In the genomic region with DNA sequence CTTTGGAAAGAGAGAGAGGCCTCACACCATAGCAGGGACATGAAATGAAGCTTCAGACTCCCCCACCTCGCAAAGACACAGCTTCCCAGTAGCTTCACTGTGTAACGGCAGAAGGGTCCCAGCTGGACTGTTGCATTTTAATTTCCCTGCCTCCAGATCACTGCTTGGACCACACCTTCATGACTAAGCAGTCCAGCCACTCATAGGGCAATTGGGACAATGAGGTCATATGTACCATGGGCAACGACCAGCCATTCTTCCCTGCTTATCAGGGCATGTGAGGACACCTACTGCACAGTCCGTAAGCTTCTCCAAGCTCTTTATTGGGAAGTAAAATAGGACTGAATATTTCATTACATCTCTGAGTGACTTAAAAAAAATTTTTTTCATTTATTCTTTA, we compare ENCODE assay signal across 1 cellular context.
TF ChIP-seq lines count a peak whose summit lies in the region.

No MANE protein-coding gene starts in this region.

TF ChIP-seq in HepG2, 621 proteins besides CTCF, POLR2A, EP300 and RAD21 (continued from another document):
- TF ChIP-seq ZBTB42 (CRISPR knock-in tag; IDR thresholded peaks at IDR 0.05) (no peak), CCAR2 (optimal IDR thresholded peaks at IDR 0.05; ENCODE audit: low read depth, low read length) (no peak), RXRA (CRISPR knock-in tag; IDR thresholded peaks at IDR 0.05) (peak; percentile 61; the same call in 1 of the 2 replicates), RBAK (CRISPR knock-in tag; IDR thresholded peaks at IDR 0.05) (no peak), ZNF296 (CRISPR knock-in tag; conservative IDR thresholded peaks at IDR 0.05) (no peak), ZBTB21 (CRISPR knock-in tag; IDR thresholded peaks at IDR 0.05) (peak; percentile 55; the same call in 1 of the 2 replicates), SOX6 (IDR thresholded peaks at IDR 0.05) (no peak), SOX6 (CRISPR knock-in tag; IDR thresholded peaks at IDR 0.05) (peak; percentile 47; the same call in 1 of the 2 replicates), SAP130 (CRISPR knock-in tag; IDR thresholded peaks at IDR 0.05; ENCODE audit: low read depth) (peak; percentile 7; the same call in 1 of the 2 replicates), PAX8 (CRISPR knock-in tag; IDR thresholded peaks at IDR 0.05; ENCODE audit: borderline replicate concordance) (no peak), STAG1 (CRISPR knock-in tag; IDR thresholded peaks at IDR 0.05) (no peak), ZSCAN21 (CRISPR knock-in tag; IDR thresholded peaks at IDR 0.05; ENCODE audit: borderline replicate concordance) (no peak), ZNF644 (CRISPR knock-in tag; IDR thresholded peaks at IDR 0.05; ENCODE audit: low read depth) (0 out of 2 replicates have a peak, but pooled peaks have one; percentile 36), GTF2F1 (IDR thresholded peaks at IDR 0.05; ENCODE audit: low read length) (no peak), MED1 (CRISPR knock-in tag; IDR thresholded peaks at IDR 0.05) (peak; percentile 69; the same call in 1 of the 2 replicates), XBP1 (CRISPR knock-in tag; IDR thresholded peaks at IDR 0.05) (no peak), YEATS2 (CRISPR knock-in tag; IDR thresholded peaks at IDR 0.05; ENCODE audit: borderline replicate concordance) (no peak), SNRNP70 (IDR thresholded peaks at IDR 0.05; ENCODE audit: low read depth, low read length) (no peak), ZBTB38 (CRISPR knock-in tag; IDR thresholded peaks at IDR 0.05) (peak; percentile 78), HHEX (CRISPR knock-in tag; IDR thresholded peaks at IDR 0.05) (no peak), ZNF274 (CRISPR knock-in tag; IDR thresholded peaks at IDR 0.05) (0 out of 2 replicates have a peak, but pooled peaks have one; percentile 26), HOXA3 (CRISPR knock-in tag; IDR thresholded peaks at IDR 0.05) (no peak), PAF1 (CRISPR knock-in tag; IDR thresholded peaks at IDR 0.05) (no peak), ZNF883 (CRISPR knock-in tag; IDR thresholded peaks at IDR 0.05; ENCODE audit: not compliant biosample characterization) (no peak), NFE2L2 (IDR thresholded peaks at IDR 0.05; ENCODE audit: low read length) (peak; percentile 47; the same call in 1 of the 2 replicates), POGZ (CRISPR knock-in tag; IDR thresholded peaks at IDR 0.05) (peak; percentile 56; the same call in 1 of the 2 replicates), MAFK (conservative IDR thresholded peaks at IDR 0.05 in 1 of 2, IDR thresholded peaks at IDR 0.05 in 1 of 2; ENCODE audit: low read length in 2 of 2) (no peak), FOSL2 (CRISPR knock-in tag; IDR thresholded peaks at IDR 0.05) (peak; percentile 78), TP53 (CRISPR knock-in tag; conservative IDR thresholded peaks at IDR 0.05) (no peak), ELF1 (CRISPR knock-in tag; IDR thresholded peaks at IDR 0.05) (no peak), RXRB (CRISPR knock-in tag; IDR thresholded peaks at IDR 0.05; ENCODE audit: borderline replicate concordance) (peak; percentile 53; the same call in 1 of the 2 replicates), NCOA5 (CRISPR knock-in tag; IDR thresholded peaks at IDR 0.05) (no peak), TFDP2 (CRISPR knock-in tag; IDR thresholded peaks at IDR 0.05) (no peak)
- TF ChIP-seq, protein P1, sequence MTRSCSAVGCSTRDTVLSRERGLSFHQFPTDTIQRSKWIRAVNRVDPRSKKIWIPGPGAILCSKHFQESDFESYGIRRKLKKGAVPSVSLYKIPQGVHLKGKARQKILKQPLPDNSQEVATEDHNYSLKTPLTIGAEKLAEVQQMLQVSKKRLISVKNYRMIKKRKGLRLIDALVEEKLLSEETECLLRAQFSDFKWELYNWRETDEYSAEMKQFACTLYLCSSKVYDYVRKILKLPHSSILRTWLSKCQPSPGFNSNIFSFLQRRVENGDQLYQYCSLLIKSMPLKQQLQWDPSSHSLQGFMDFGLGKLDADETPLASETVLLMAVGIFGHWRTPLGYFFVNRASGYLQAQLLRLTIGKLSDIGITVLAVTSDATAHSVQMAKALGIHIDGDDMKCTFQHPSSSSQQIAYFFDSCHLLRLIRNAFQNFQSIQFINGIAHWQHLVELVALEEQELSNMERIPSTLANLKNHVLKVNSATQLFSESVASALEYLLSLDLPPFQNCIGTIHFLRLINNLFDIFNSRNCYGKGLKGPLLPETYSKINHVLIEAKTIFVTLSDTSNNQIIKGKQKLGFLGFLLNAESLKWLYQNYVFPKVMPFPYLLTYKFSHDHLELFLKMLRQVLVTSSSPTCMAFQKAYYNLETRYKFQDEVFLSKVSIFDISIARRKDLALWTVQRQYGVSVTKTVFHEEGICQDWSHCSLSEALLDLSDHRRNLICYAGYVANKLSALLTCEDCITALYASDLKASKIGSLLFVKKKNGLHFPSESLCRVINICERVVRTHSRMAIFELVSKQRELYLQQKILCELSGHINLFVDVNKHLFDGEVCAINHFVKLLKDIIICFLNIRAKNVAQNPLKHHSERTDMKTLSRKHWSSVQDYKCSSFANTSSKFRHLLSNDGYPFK (CRISPR knock-in tag; IDR thresholded peaks at IDR 0.05; ENCODE audit: borderline replicate concordance): no peak
- TF ChIP-seq, protein P2, sequence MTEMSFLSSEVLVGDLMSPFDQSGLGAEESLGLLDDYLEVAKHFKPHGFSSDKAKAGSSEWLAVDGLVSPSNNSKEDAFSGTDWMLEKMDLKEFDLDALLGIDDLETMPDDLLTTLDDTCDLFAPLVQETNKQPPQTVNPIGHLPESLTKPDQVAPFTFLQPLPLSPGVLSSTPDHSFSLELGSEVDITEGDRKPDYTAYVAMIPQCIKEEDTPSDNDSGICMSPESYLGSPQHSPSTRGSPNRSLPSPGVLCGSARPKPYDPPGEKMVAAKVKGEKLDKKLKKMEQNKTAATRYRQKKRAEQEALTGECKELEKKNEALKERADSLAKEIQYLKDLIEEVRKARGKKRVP (CRISPR knock-in tag; IDR thresholded peaks at IDR 0.05): 0 out of 4 replicates have a peak, but pooled peaks of 1 of the 2 experiments have one; percentile 30
- TF ChIP-seq, protein P3, sequence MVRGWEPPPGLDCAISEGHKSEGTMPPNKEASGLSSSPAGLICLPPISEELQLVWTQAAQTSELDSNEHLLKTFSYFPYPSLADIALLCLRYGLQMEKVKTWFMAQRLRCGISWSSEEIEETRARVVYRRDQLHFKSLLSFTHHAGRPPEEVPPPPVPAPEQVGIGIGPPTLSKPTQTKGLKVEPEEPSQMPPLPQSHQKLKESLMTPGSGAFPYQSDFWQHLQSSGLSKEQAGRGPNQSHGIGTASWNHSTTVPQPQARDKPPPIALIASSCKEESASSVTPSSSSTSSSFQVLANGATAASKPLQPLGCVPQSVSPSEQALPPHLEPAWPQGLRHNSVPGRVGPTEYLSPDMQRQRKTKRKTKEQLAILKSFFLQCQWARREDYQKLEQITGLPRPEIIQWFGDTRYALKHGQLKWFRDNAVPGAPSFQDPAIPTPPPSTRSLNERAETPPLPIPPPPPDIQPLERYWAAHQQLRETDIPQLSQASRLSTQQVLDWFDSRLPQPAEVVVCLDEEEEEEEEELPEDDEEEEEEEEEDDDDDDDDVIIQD (CRISPR knock-in tag; IDR thresholded peaks at IDR 0.05; ENCODE audit: low read depth): peak; percentile 79
- TF ChIP-seq, protein P4, sequence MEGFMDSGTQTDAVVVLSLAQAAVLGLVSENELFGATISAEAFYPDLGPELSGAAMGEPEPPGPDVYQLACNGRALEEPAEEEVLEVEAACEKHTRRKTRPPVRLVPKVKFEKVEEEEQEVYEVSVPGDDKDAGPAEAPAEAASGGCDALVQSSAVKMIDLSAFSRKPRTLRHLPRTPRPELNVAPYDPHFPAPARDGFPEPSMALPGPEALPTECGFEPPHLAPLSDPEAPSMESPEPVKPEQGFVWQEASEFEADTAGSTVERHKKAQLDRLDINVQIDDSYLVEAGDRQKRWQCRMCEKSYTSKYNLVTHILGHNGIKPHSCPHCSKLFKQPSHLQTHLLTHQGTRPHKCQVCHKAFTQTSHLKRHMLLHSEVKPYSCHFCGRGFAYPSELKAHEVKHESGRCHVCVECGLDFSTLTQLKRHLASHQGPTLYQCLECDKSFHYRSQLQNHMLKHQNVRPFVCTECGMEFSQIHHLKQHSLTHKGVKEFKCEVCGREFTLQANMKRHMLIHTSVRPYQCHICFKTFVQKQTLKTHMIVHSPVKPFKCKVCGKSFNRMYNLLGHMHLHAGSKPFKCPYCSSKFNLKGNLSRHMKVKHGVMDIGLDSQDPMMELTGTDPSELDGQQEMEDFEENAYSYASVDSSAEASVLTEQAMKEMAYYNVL (CRISPR knock-in tag; IDR thresholded peaks at IDR 0.05; ENCODE audit: borderline replicate concordance): no peak
